ENCODE assay signal across 13 cellular contexts in the genomic region with DNA sequence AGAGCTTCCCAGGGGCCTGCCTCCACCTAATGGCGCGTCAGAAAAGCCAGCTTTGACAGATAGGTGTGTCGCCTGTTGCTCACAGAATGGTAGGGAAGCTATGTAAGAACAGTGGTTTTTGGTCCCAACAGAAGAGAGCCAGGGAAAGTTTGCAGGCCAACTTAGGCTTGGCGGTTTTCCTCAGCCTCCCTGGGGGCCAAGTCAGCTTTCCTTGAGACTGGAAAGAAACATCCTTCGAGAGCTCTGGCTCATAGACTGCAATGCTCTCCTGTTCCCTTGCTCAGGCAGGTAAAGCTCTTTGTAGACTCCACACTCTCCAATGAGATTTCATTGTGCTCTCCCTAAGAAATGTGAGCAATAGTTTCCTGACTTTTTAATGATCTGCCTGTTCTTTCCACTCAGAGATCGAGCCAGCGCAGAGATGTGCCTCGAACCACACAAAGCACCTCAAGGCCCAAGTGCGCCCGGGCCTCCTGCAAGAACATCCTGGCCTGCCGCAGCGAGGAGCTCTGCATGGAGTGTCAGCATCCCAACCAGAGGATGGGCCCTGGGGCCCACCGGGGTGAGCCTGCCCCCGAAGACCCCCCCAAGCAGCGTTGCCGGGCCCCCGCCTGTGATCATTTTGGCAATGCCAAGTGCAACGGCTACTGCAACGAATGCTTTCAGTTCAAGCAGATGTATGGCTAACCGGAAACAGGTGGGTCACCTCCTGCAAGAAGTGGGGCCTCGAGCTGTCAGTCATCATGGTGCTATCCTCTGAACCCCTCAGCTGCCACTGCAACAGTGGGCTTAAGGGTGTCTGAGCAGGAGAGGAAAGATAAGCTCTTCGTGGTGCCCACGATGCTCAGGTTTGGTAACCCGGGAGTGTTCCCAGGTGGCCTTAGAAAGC. TPM values are rescaled to one million over a fixed set of nuclear protein-coding genes. Genes with fewer than 3 reads are reported as not detected.
A peak's percentile ranks its signal among the peaks of the same experiment; 100 is the strongest.
DNase-seq lines count a peak whose midpoint lies in the region; ATAC-seq and TF ChIP-seq lines count a peak whose summit lies in the region.
"Had no signal": no experiment of that assay in that cellular context is flagged by ENCODE, and none has a peak within 500 bp of the region (broad histone marks: within the 10 kb centered on the region; RNA-seq: fewer than 3 reads in every experiment).

No MANE protein-coding gene starts in this region.

- peaks cover 0 to 14% (median 11%) of the 10 kb centered on the region in 11 experiments; a peak in 16 of 22 replicates for H3K9me3 ChIP-seq in BLaER1 treated with 17β-estradiol and CSF1 and Interleukin-3, amounts not matched to agents 10 nM and 100 nM (replicated peaks in 1 of 11)
- H3K9me3 ChIP-seq in adipocyte (ENCODE audit: control insufficient read depth, low read length) (no peaks in the 10 kb centered on the region), tibial artery (no peaks in the 10 kb centered on the region), psoas muscle (no peaks in the 10 kb centered on the region)
- H3K9me3 ChIP-seq: esophagus squamous epithelium had no signal

- H2AFZ ChIP-seq in KMS-11 (ENCODE audit: low read depth), result no peak overlapping the region

- peak overlapping the region in 9 of 10 experiments; percentile 47 to 58 (median 55); a peak in 16 of 20 replicates for H3K4me3 ChIP-seq in BLaER1 treated with 17β-estradiol and CSF1 and Interleukin-3, amounts not matched to agents 10 nM and 100 nM
- H3K4me3 ChIP-seq in KMS-11 (IDR thresholded peaks at IDR 0.05; ENCODE audit: insufficient read depth, low read depth, low read length) (no peak overlapping the region), adipocyte (ENCODE audit: low read length) (no peak overlapping the region), brain microvascular endothelial cell (ENCODE audit: low read depth, low read length) (no peak overlapping the region), tibial artery (no peak overlapping the region), psoas muscle (no peak overlapping the region)
- H3K4me3 ChIP-seq: esophagus squamous epithelium had no signal

- peak in 1 of 2 donors; percentile 10 for ATAC-seq in natural killer cell treated with Interleukin-12 subunit alpha and Interleukin-12 subunit beta and Interleukin-15 and Interleukin-18, amount 100 ng/mL, for 72 hours
- ATAC-seq in psoas muscle, result no peak

- H3K79me2 ChIP-seq in KMS-11 (ENCODE audit: insufficient read depth, low read depth), result peaks cover 42% of the 10 kb centered on the region

- H3K4me3 Mint-ChIP-seq in natural killer cell treated with Interleukin-12 subunit alpha and Interleukin-12 subunit beta and Interleukin-15 and Interleukin-18, amount 100 ng/mL, for 72 hours, result no peak overlapping the region

- H3K4me1 ChIP-seq in BLaER1 treated with 17β-estradiol and CSF1 and Interleukin-3, amounts not matched to agents 10 nM and 100 nM, result peaks cover 85 to 89% (median 88%) of the 10 kb centered on the region in 10 experiments
- H3K4me1 ChIP-seq in KMS-11 (ENCODE audit: low read depth, poor library complexity, severe bottlenecking) (peaks cover 76% of the 10 kb centered on the region), adipocyte (ENCODE audit: control insufficient read depth, insufficient read depth, low read length) (peaks cover 61% of the 10 kb centered on the region), tibial artery (peaks cover 0 to 4% (median 0%) of the 10 kb centered on the region in 4 donors), psoas muscle (no peaks in the 10 kb centered on the region)

- no peaks in the 10 kb centered on the region for H3K27me3 Mint-ChIP-seq in natural killer cell treated with Interleukin-12 subunit alpha and Interleukin-12 subunit beta and Interleukin-15 and Interleukin-18, amount 100 ng/mL, for 72 hours

- DNase-seq in adipocyte (ENCODE audit: low read depth), result no peak
- no peak for DNase-seq in natural killer cell treated with Interleukin-12 subunit alpha and Interleukin-12 subunit beta and Interleukin-15 and Interleukin-18, amount 100 ng/mL, for 72 hours (ENCODE audit: low spot score)
- DNase-seq in brain microvascular endothelial cell, result no peak
- no peak for DNase-seq in tibial artery
- no peak for DNase-seq in psoas muscle
- no peak for DNase-seq in GM19238 (ENCODE audit: insufficient read length, low spot score)
- DNase-seq: esophagus squamous epithelium; NCI-H1436 treated with DMSO at 0.1 percent for 48 hours; NCI-H510A treated with DMSO at 0.1 percent for 48 hours; stimulated activated CD4-positive, alpha-beta T cell treated with anti-CD3 and anti-CD28 coated beads, Interleukin-2, amount 100 ng/mL, for 24 hours had no signal

- H3K4me1 Mint-ChIP-seq in natural killer cell treated with Interleukin-12 subunit alpha and Interleukin-12 subunit beta and Interleukin-15 and Interleukin-18, amount 100 ng/mL, for 72 hours (ENCODE audit: low read depth in 2 of 2), result peaks cover 45 to 52% of the 10 kb centered on the region in 2 donors

- 85 to 90% (median 90%) methylated on average over 24 of the region's 24 CpGs for WGBS in psoas muscle, 3 donors

- no peaks in the 10 kb centered on the region for H3K27me3 ChIP-seq in BLaER1 treated with 17β-estradiol and CSF1 and Interleukin-3, amounts not matched to agents 10 nM and 100 nM
- H3K27me3 ChIP-seq in KMS-11 (ENCODE audit: insufficient read depth, low read depth) (no peaks in the 10 kb centered on the region), adipocyte (replicated peaks; ENCODE audit: control insufficient read depth, insufficient read depth, low read length) (no peaks in the 10 kb centered on the region), brain microvascular endothelial cell (replicated peaks) (no peaks in the 10 kb centered on the region), tibial artery (no peaks in the 10 kb centered on the region), psoas muscle (ENCODE audit: insufficient read depth in 3 of 3, low read length in 2 of 3) (no peaks in the 10 kb centered on the region)
- H3K27me3 ChIP-seq: esophagus squamous epithelium had no signal

- peaks cover 0 to 11% (median 0%) of the 10 kb centered on the region in 11 experiments; a peak in 4 of 22 replicates for H4K20me1 ChIP-seq in BLaER1 treated with 17β-estradiol and CSF1 and Interleukin-3, amounts not matched to agents 10 nM and 100 nM
- no peaks in the 10 kb centered on the region for H4K20me1 ChIP-seq in KMS-11 (ENCODE audit: insufficient read depth)

- intact Hi-C loops in tibial artery (cut with DNase I; ENCODE audit: low total_unique reads), result no loop called here
- intact Hi-C loops in psoas muscle (cut with DNase I), result no loop called here

- H3K4me2 ChIP-seq in BLaER1 treated with 17β-estradiol and CSF1 and Interleukin-3, amounts not matched to agents 10 nM and 100 nM, result peak overlapping the region; percentile 80 to 97 (median 89)
- no peak overlapping the region for H3K4me2 ChIP-seq in KMS-11

- peak overlapping the region; percentile 12 to 98 (median 93); a peak in 21 of 22 replicates for H3K27ac ChIP-seq in BLaER1 treated with 17β-estradiol and CSF1 and Interleukin-3, amounts not matched to agents 10 nM and 100 nM
- H3K27ac ChIP-seq in KMS-11 (peak overlapping the region; percentile 17; the same call in 1 of the 2 replicates), brain microvascular endothelial cell (no peak overlapping the region), tibial artery (no peak overlapping the region), psoas muscle (no peak overlapping the region)

- TF ChIP-seq CTCF in KMS-11 (conservative IDR thresholded peaks at IDR 0.05; ENCODE audit: low read depth, low read length), result no peak
- TF ChIP-seq CTCF in brain microvascular endothelial cell (IDR thresholded peaks at IDR 0.05; ENCODE audit: low read depth, low read length, missing control alignments), result no peak
- TF ChIP-seq CTCF in tibial artery (IDR thresholded peaks at IDR 0.05), result no peak
- no peak for TF ChIP-seq CTCF in psoas muscle (IDR thresholded peaks at IDR 0.05)

- peak overlapping the region; percentile 83 to 97 for H3K27ac Mint-ChIP-seq in natural killer cell treated with Interleukin-12 subunit alpha and Interleukin-12 subunit beta and Interleukin-15 and Interleukin-18, amount 100 ng/mL, for 72 hours
- H3K27ac Mint-ChIP-seq: progenitor cell of endocrine pancreas had no signal

- peak overlapping the region; percentile 72 to 83 (median 75); a peak in 21 of 22 replicates for H3K9ac ChIP-seq in BLaER1 treated with 17β-estradiol and CSF1 and Interleukin-3, amounts not matched to agents 10 nM and 100 nM
- H3K9ac ChIP-seq in KMS-11, result no peak overlapping the region
- H3K9ac ChIP-seq in adipocyte (ENCODE audit: low read length), result peak overlapping the region; percentile 52

- H3K9me3 Mint-ChIP-seq in natural killer cell treated with Interleukin-12 subunit alpha and Interleukin-12 subunit beta and Interleukin-15 and Interleukin-18, amount 100 ng/mL, for 72 hours, result no peaks in the 10 kb centered on the region

- in situ Hi-C loops in brain microvascular endothelial cell (cut with HindIII; ENCODE audit: low pct_ligation_motif_present, low sequenced_read_pairs), result no loop called here

- peaks cover 66 to 84% (median 70%) of the 10 kb centered on the region in 11 experiments for H3K36me3 ChIP-seq in BLaER1 treated with 17β-estradiol and CSF1 and Interleukin-3, amounts not matched to agents 10 nM and 100 nM
- H3K36me3 ChIP-seq in KMS-11 (ENCODE audit: insufficient read depth), result peaks cover 45% of the 10 kb centered on the region; the same call in 1 of the 2 replicates
- H3K36me3 ChIP-seq in adipocyte (ENCODE audit: control insufficient read depth, insufficient read depth, low read length, severe bottlenecking), result peaks cover 68% of the 10 kb centered on the region
- peaks cover 66% of the 10 kb centered on the region for H3K36me3 ChIP-seq in brain microvascular endothelial cell (replicated peaks)
- H3K36me3 ChIP-seq in tibial artery, result peaks cover 38 to 70% (median 62%) of the 10 kb centered on the region in 3 donors
- H3K36me3 ChIP-seq in psoas muscle (ENCODE audit: insufficient read depth in 1 of 2, low read depth in 1 of 2), result peaks cover 10 to 72% of the 10 kb centered on the region in 2 donors

- peaks cover 32% of the 10 kb centered on the region for H3K36me3 Mint-ChIP-seq in natural killer cell treated with Interleukin-12 subunit alpha and Interleukin-12 subunit beta and Interleukin-15 and Interleukin-18, amount 100 ng/mL, for 72 hours

RNA-seq across cellular contexts. Expression of a gene that starts 13.8 kb away (rescaled TPM):
- 100 to 1,000 TPM; 121 to 244 TPM for total RNA-seq in natural killer cell treated with Interleukin-12 subunit alpha and Interleukin-12 subunit beta and Interleukin-15 and Interleukin-18, amount 100 ng/mL, for 72 hours
- 10 to 100 TPM in 2 of 4 donors, 1 to 10 TPM in 2; 4.0 to 12.8 (median 8.3) TPM for total RNA-seq in psoas muscle
- 1 to 10 TPM; 2.0 to 4.3 (median 2.8) TPM for polyA plus RNA-seq in psoas muscle

Comparison
In these comparisons a context has a peak if more than half of its experiments do, and no peak if none do; other contexts are left out.
1. H3K27ac ChIP-seq: peak in BLaER1 treated with 17β-estradiol and CSF1 and Interleukin-3, amounts not matched to agents 10 nM and 100 nM (11 of 11) and KMS-11 (single experiment); none in brain microvascular endothelial cell (single experiment), tibial artery (0 of 2) and psoas muscle (single experiment).
2. H3K4me3 ChIP-seq: peak in BLaER1 treated with 17β-estradiol and CSF1 and Interleukin-3, amounts not matched to agents 10 nM and 100 nM (9 of 10); none in KMS-11 (single experiment), adipocyte (single experiment), brain microvascular endothelial cell (single experiment), tibial artery (0 of 2) and psoas muscle (single experiment).
3. RNA of a gene that starts 13.8 kb away (total RNA-seq): 121 to 244 TPM in natural killer cell treated with Interleukin-12 subunit alpha and Interleukin-12 subunit beta and Interleukin-15 and Interleukin-18, amount 100 ng/mL, for 72 hours; 4.0 to 12.8 TPM in psoas muscle; every median in the first group is over 4 times any median in the second.